8 cellular contexts compared by ENCODE assay signal in genomic region chr1:196400478-196401453, GRCh38.
DNase-seq lines count a peak whose midpoint lies in the region; TF ChIP-seq lines count a peak whose summit lies in the region.

No MANE protein-coding gene starts in this region.

- H3K27me3 ChIP-seq in right atrium auricular region: no peaks in the 10 kb centered on the region

- no peak overlapping the region for H3K4me3 ChIP-seq in right atrium auricular region

- POLR2A ChIA-PET in activated CD4-positive, alpha-beta memory T cell treated with anti-CD3 and anti-CD28 coated beads for 36 hours (lab: Charles Lee): no interaction called here

- peaks cover 0 to 3% of the 10 kb centered on the region in 2 donors for H3K9me3 ChIP-seq in right atrium auricular region

- DNase-seq in HS-27A (ENCODE audit: low read depth): peak; percentile 33
- peak; percentile 90 for DNase-seq in amniotic epithelial cell (ENCODE audit: low read depth)
- DNase-seq in right atrium auricular region (ENCODE audit: low spot score): peak; percentile 70
- DNase-seq in smooth muscle cell of the brain vasculature (ENCODE audit: low read depth, low spot score): peak; percentile 85
- DNase-seq in activated CD4-positive, alpha-beta memory T cell treated with anti-CD3 and anti-CD28 coated beads for 36 hours: no peak
- DNase-seq in NCI-H1694 (lab: John Stamatoyannopoulos, UW): no peak
- no peak for DNase-seq in activated CD4-positive, alpha-beta T cell treated with anti-CD3 and anti-CD28 coated beads, Interleukin-2, amount 50 U/mL, for 1 hour
- DNase-seq in stimulated activated CD4-positive, alpha-beta T cell treated with anti-CD3 and anti-CD28 coated beads, Interleukin-4, amount 100 ng/mL, for 24 hours: no peak

- no peaks in the 10 kb centered on the region for H3K4me1 ChIP-seq in right atrium auricular region

- no peaks in the 10 kb centered on the region for H3K36me3 Mint-ChIP-seq in activated CD4-positive, alpha-beta memory T cell treated with anti-CD3 and anti-CD28 coated beads for 36 hours

- H3K9me3 Mint-ChIP-seq in activated CD4-positive, alpha-beta memory T cell treated with anti-CD3 and anti-CD28 coated beads for 36 hours: no peaks in the 10 kb centered on the region

- no peaks in the 10 kb centered on the region for H3K4me1 Mint-ChIP-seq in activated CD4-positive, alpha-beta memory T cell treated with anti-CD3 and anti-CD28 coated beads for 36 hours (ENCODE audit: low read depth)

- no peak overlapping the region for H3K4me3 Mint-ChIP-seq in activated CD4-positive, alpha-beta memory T cell treated with anti-CD3 and anti-CD28 coated beads for 36 hours

- H3K27ac Mint-ChIP-seq in activated CD4-positive, alpha-beta memory T cell treated with anti-CD3 and anti-CD28 coated beads for 36 hours: no peak overlapping the region

- TF ChIP-seq CTCF in right atrium auricular region (IDR thresholded peaks at IDR 0.05): no peak

- no peaks in the 10 kb centered on the region for H3K27me3 Mint-ChIP-seq in activated CD4-positive, alpha-beta memory T cell treated with anti-CD3 and anti-CD28 coated beads for 36 hours

- H3K27ac ChIP-seq in right atrium auricular region: peak overlapping the region; percentile 6 to 48

- CTCF ChIA-PET in activated CD4-positive, alpha-beta memory T cell treated with anti-CD3 and anti-CD28 coated beads for 36 hours (lab: Charles Lee): no interaction called here

- intact Hi-C loops in activated CD4-positive, alpha-beta memory T cell treated with anti-CD3 and anti-CD28 coated beads for 36 hours (cut with micrococcal nuclease): no loop called here

- no peaks in the 10 kb centered on the region for H3K36me3 ChIP-seq in right atrium auricular region

Comparison
In these comparisons a context has a peak if more than half of its experiments do, and no peak if none do; other contexts are left out.
1. DNase-seq: peak in HS-27A (single experiment), amniotic epithelial cell (single experiment), right atrium auricular region (single experiment) and smooth muscle cell of the brain vasculature (single experiment); none in activated CD4-positive, alpha-beta memory T cell treated with anti-CD3 and anti-CD28 coated beads for 36 hours (single experiment), NCI-H1694 (single experiment), activated CD4-positive, alpha-beta T cell treated with anti-CD3 and anti-CD28 coated beads, Interleukin-2, amount 50 U/mL, for 1 hour (single experiment) and stimulated activated CD4-positive, alpha-beta T cell treated with anti-CD3 and anti-CD28 coated beads, Interleukin-4, amount 100 ng/mL, for 24 hours (single experiment).